Comparison of ENCODE assay signal across 24 cellular contexts in the genomic region with DNA sequence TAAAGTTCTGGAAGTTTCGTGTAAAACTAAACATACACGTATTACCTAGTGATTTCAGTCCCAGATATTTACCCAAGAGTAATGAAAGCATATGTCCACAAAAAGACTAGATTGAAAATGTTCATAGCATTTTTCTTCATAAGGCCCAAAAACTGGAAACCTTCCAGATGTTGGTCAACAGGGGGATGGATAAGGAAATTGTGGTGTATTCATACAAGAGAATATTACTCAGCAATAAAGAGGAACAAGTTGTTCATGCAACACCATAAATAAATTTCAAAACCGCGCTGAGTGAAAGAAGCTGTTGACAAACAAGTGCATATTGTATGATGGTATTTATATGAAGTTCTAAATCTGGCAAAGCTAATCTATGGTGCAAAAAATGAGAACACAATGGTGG.
"Had no signal": no experiment of that assay in that cellular context is flagged by ENCODE, and none has a peak within 500 bp of the region (broad histone marks: within the 10 kb centered on the region; RNA-seq: fewer than 3 reads in every experiment).

No MANE protein-coding gene starts in this region.

- H3K4me1 ChIP-seq: ascending aorta, gastroesophageal sphincter, right lobe of liver, tibial nerve had no signal

- H3K4me3 ChIP-seq: ascending aorta, cardiac muscle cell, coronary artery, dorsolateral prefrontal cortex, gastroesophageal sphincter, hepatocyte, ovary, right lobe of liver, tibial nerve had no signal

- H3K36me3 Mint-ChIP-seq: activated naive CD8-positive, alpha-beta T cell treated with anti-CD3 and anti-CD28 coated beads for 36 hours; brain; naive B cell had no signal

- H3K27me3 Mint-ChIP-seq: naive B cell, progenitor cell of endocrine pancreas had no signal

- H3K9me3 ChIP-seq: ascending aorta, gastroesophageal sphincter, ovary, right lobe of liver, tibial nerve had no signal

- H3K4me3 Mint-ChIP-seq: activated CD4-positive, alpha-beta T cell treated with anti-CD3 and anti-CD28 coated beads for 36 hours; activated CD8-positive, alpha-beta T cell treated with anti-CD3 and anti-CD28 coated beads, Interleukin-2, amount 10 ng/mL, durations not matched to agents 7 days and 5 days; activated naive CD4-positive, alpha-beta T cell treated with anti-CD3 and anti-CD28 coated beads for 36 hours; activated naive CD8-positive, alpha-beta T cell treated with anti-CD3 and anti-CD28 coated beads for 36 hours; brain; naive B cell had no signal

- H3K4me1 Mint-ChIP-seq: brain had no signal

- H3K9me3 Mint-ChIP-seq: activated naive CD4-positive, alpha-beta T cell treated with anti-CD3 and anti-CD28 coated beads for 36 hours; naive B cell had no signal

- DNase-seq: activated CD4-positive, alpha-beta T cell treated with anti-CD3 and anti-CD28 coated beads for 36 hours; activated CD4-positive, CD25-positive, alpha-beta regulatory T cell; activated CD8-positive, alpha-beta T cell treated with anti-CD3 and anti-CD28 coated beads, Interleukin-2, amount 10 ng/mL, durations not matched to agents 7 days and 5 days; activated effector memory CD4-positive, alpha-beta T cell treated with Interleukin-2 at 50 U/mL for 16 hours; activated naive CD4-positive, alpha-beta T cell treated with anti-CD3 and anti-CD28 coated beads for 36 hours; activated naive CD8-positive, alpha-beta T cell treated with anti-CD3 and anti-CD28 coated beads for 36 hours; dorsolateral prefrontal cortex; effector memory CD4-positive, alpha-beta T cell; erythroblast; left cardiac atrium; left ventricle myocardium superior; naive B cell; ovary; right lobe of liver; stimulated activated CD4-positive, alpha-beta T cell treated with anti-CD3 and anti-CD28 coated beads, Interleukin-2, amount 100 ng/mL, for 48 hours; stimulated activated naive CD4-positive, alpha-beta T cell treated with Interleukin-2 at 50 U/mL for 16 hours had no signal

- ATAC-seq: activated CD4-positive, alpha-beta T cell treated with anti-CD3 and anti-CD28 coated beads for 36 hours; activated CD8-positive, alpha-beta T cell treated with anti-CD3 and anti-CD28 coated beads, Interleukin-2, amount 10 ng/mL, durations not matched to agents 7 days and 5 days; gastroesophageal sphincter; left cardiac atrium; left ventricle myocardium superior; right lobe of liver had no signal

- H3K27me3 ChIP-seq: ascending aorta, cardiac muscle cell, dorsolateral prefrontal cortex, gastroesophageal sphincter, hepatocyte, ovary, right lobe of liver, tibial nerve had no signal

- H3K27ac Mint-ChIP-seq: activated CD4-positive, alpha-beta T cell treated with anti-CD3 and anti-CD28 coated beads for 36 hours; activated CD8-positive, alpha-beta T cell treated with anti-CD3 and anti-CD28 coated beads, Interleukin-2, amount 10 ng/mL, durations not matched to agents 7 days and 5 days; activated naive CD4-positive, alpha-beta T cell treated with anti-CD3 and anti-CD28 coated beads for 36 hours; activated naive CD8-positive, alpha-beta T cell treated with anti-CD3 and anti-CD28 coated beads for 36 hours; brain; progenitor cell of endocrine pancreas had no signal

- H3K36me3 ChIP-seq: ascending aorta, cardiac muscle cell, gastroesophageal sphincter, ovary, right lobe of liver, tibial nerve had no signal

- H3K27ac ChIP-seq: ascending aorta, cardiac muscle cell, coronary artery, dorsolateral prefrontal cortex, gastroesophageal sphincter, hepatocyte, ovary, right lobe of liver, tibial nerve had no signal
